Comparison of ENCODE assay signal across 9 cellular contexts in genomic region chr6:6654599-6655575, GRCh38.
DNase-seq lines count a peak whose midpoint lies in the region; ATAC-seq and TF ChIP-seq lines count a peak whose summit lies in the region.
"Had no signal": no experiment of that assay in that cellular context is flagged by ENCODE, and none has a peak within 500 bp of the region (broad histone marks: within the 10 kb centered on the region; RNA-seq: fewer than 3 reads in every experiment).

No MANE protein-coding gene starts in this region.

- BruUV-seq in OCI-LY7 (replicated peaks; lab: Mats Ljungman, UMichigan), result no TSS peak

- POLR2A ChIA-PET in OCI-LY7 (lab: Charles Lee), result interaction anchor here (1.1 kb wide), 1 partner anchor 69 kb away, joined by 3 read pairs; no protein-coding TSS in a partner anchor

- H3K4me1 ChIP-seq in fibroblast of lung (ENCODE audit: control insufficient read depth, extremely low read depth, insufficient read depth, low read length), result no peaks in the 10 kb centered on the region
- peaks cover 18 to 19% (median 19%) of the 10 kb centered on the region in 3 donors for H3K4me1 ChIP-seq in skeletal muscle tissue (ENCODE audit: control insufficient read depth in 3 of 3, insufficient read depth in 3 of 3, low read length in 3 of 3)
- peaks cover 9% of the 10 kb centered on the region for H3K4me1 ChIP-seq in testis
- peaks cover 13% of the 10 kb centered on the region for H3K4me1 ChIP-seq in OCI-LY7 (ENCODE audit: insufficient read depth, low read length, poor library complexity, severe bottlenecking)

- H3K9me2 ChIP-seq in OCI-LY7 (ENCODE audit: insufficient read depth, low read length), result no peaks in the 10 kb centered on the region

- ATAC-seq in HG03378 (IDR thresholded peaks at IDR 0.05; ENCODE audit: unreplicated experiment), result no peak

- no peak for TF ChIP-seq CTCF in fibroblast of lung (conservative IDR thresholded peaks at IDR 0.05 in 1 of 2, IDR thresholded peaks at IDR 0.05 in 1 of 2; ENCODE audit: low read depth in 1 of 2, low read length in 2 of 2)
- TF ChIP-seq CTCF in testis (IDR thresholded peaks at IDR 0.05), result no peak
- TF ChIP-seq CTCF in OCI-LY7 (conservative IDR thresholded peaks at IDR 0.05; ENCODE audit: low read length), result no peak

- H3K27ac ChIP-seq in fibroblast of lung (ENCODE audit: insufficient read depth, low read length), result no peak overlapping the region
- H3K27ac ChIP-seq in skeletal muscle tissue (ENCODE audit: low read depth, low read length), result peak overlapping the region; percentile 66
- no peak overlapping the region for H3K27ac ChIP-seq in testis
- H3K27ac ChIP-seq in OCI-LY7 (ENCODE audit: low read depth, low read length, poor library complexity, severe bottlenecking), result no peak overlapping the region
- H3K27ac ChIP-seq: cardiac muscle cell had no signal

- H3K36me3 ChIP-seq in fibroblast of lung (ENCODE audit: control insufficient read depth, insufficient read depth, low read length) (no peaks in the 10 kb centered on the region), skeletal muscle tissue (ENCODE audit: control insufficient read depth in 3 of 3, insufficient read depth in 3 of 3, low read length in 3 of 3) (no peaks in the 10 kb centered on the region), testis (ENCODE audit: low read depth, missing control alignments) (no peaks in the 10 kb centered on the region), OCI-LY7 (ENCODE audit: insufficient read depth, low read length) (peaks cover 40% of the 10 kb centered on the region)
- H3K36me3 ChIP-seq: cardiac muscle cell had no signal

- H3K4me2 ChIP-seq in fibroblast of lung (ENCODE audit: extremely low read depth, insufficient read depth, low read length) (no peak overlapping the region), OCI-LY7 (ENCODE audit: low read length) (no peak overlapping the region)

- H3K79me2 ChIP-seq in fibroblast of lung (ENCODE audit: control insufficient read depth, insufficient read depth, low read length) (no peaks in the 10 kb centered on the region), OCI-LY7 (ENCODE audit: insufficient read depth, low read depth, low read length) (no peaks in the 10 kb centered on the region)

- H3K9me3 ChIP-seq in fibroblast of lung (ENCODE audit: control insufficient read depth, insufficient read depth, low read depth, low read length) (no peaks in the 10 kb centered on the region), skeletal muscle tissue (ENCODE audit: control insufficient read depth in 3 of 3, low read length in 3 of 3) (no peaks in the 10 kb centered on the region), testis (no peaks in the 10 kb centered on the region), OCI-LY7 (ENCODE audit: low read length) (peaks cover 14% of the 10 kb centered on the region; the same call in 1 of the 2 replicates)

- CTCF ChIA-PET in OCI-LY7 (lab: Charles Lee; ENCODE audit: unreplicated experiment), result interaction anchor here (1.5 kb wide), 1 partner anchor 9 kb away, joined by 3 read pairs; no protein-coding TSS in a partner anchor

- WGBS in testis, 2 donors, result 75 to 76% methylated on average over 16 of the region's 16 CpGs

- TF ChIP-seq POLR2A in testis (IDR thresholded peaks at IDR 0.05), result no peak

- DNase-seq in GM03348 (ENCODE audit: low spot score), result peak; percentile 46
- peak; percentile 7 to 17 for DNase-seq in activated CD4-positive, alpha-beta T cell treated with anti-CD3 and anti-CD28 coated beads, Interleukin-2, amount 50 U/mL, for 24 hours (ENCODE audit: low read depth in 1 of 2, low spot score in 1 of 2)
- peak; percentile 9 to 21 for DNase-seq in fibroblast of lung (ENCODE audit: low read depth in 2 of 2)
- DNase-seq in testis, result no peak
- no peak for DNase-seq in OCI-LY7 (ENCODE audit: low spot score)
- no peak for DNase-seq in C1 segment of cervical spinal cord (lab: John Stamatoyannopoulos, UW)

- H3K27me3 ChIP-seq in fibroblast of lung (ENCODE audit: control insufficient read depth, insufficient read depth, low read length), result no peaks in the 10 kb centered on the region
- no peaks in the 10 kb centered on the region for H3K27me3 ChIP-seq in skeletal muscle tissue (ENCODE audit: control insufficient read depth in 3 of 3, insufficient read depth in 3 of 3, low read length in 3 of 3)
- H3K27me3 ChIP-seq in testis, result no peaks in the 10 kb centered on the region
- H3K27me3 ChIP-seq: cardiac muscle cell had no signal

- H3K4me3 ChIP-seq in fibroblast of lung (replicated peaks in 1 of 4; ENCODE audit: control extremely low read depth in 1 of 4, insufficient read depth in 1 of 4, low read depth in 3 of 4, low read length in 4 of 4), result no peak overlapping the region
- no peak overlapping the region for H3K4me3 ChIP-seq in skeletal muscle tissue (ENCODE audit: low read length in 3 of 3)
- H3K4me3 ChIP-seq in testis, result no peak overlapping the region
- no peak overlapping the region for H3K4me3 ChIP-seq in OCI-LY7 (ENCODE audit: low read depth, low read length, poor library complexity, severe bottlenecking)
- H3K4me3 ChIP-seq: cardiac muscle cell had no signal

- no peak overlapping the region for H3K9ac ChIP-seq in fibroblast of lung (ENCODE audit: insufficient read depth, low read length)
- H3K9ac ChIP-seq in skeletal muscle tissue (ENCODE audit: low read depth in 1 of 3, low read length in 3 of 3), result peak overlapping the region in 1 of 3 donors; percentile 1

- H4K20me1 ChIP-seq in fibroblast of lung (ENCODE audit: control insufficient read depth, extremely low read depth, insufficient read depth, low read length), result no peaks in the 10 kb centered on the region
- no peaks in the 10 kb centered on the region for H4K20me1 ChIP-seq in OCI-LY7 (ENCODE audit: insufficient read depth, low read length)

- H2AFZ ChIP-seq in fibroblast of lung (ENCODE audit: low read length) (no peak overlapping the region), OCI-LY7 (ENCODE audit: low read length) (no peak overlapping the region)

- intact Hi-C loops in testis (cut with DNase I; ENCODE audit: low total_unique reads), result no loop called here
- intact Hi-C loops in OCI-LY7 (cut with micrococcal nuclease; ENCODE audit: unreplicated experiment), result no loop called here

Comparison
In these comparisons a context has a peak if more than half of its experiments do, and no peak if none do; other contexts are left out.
1. DNase-seq: peak in GM03348 (single experiment), activated CD4-positive, alpha-beta T cell treated with anti-CD3 and anti-CD28 coated beads, Interleukin-2, amount 50 U/mL, for 24 hours (2 of 2) and fibroblast of lung (2 of 2); none in testis (single experiment), OCI-LY7 (single experiment) and C1 segment of cervical spinal cord (0 of 14).